In genomic region chr14:32426596-32427408, GRCh38 we compare ENCODE assay signal across 1 cellular context.
A peak's percentile ranks its signal among the peaks of the same experiment; 100 is the strongest.
TF ChIP-seq lines count a peak whose summit lies in the region.

No MANE protein-coding gene starts in this region.

TF ChIP-seq in HEK293, 187 proteins besides CTCF, POLR2A, EP300 and RAD21 (continued from another document):
- TF ChIP-seq ZNF692 (tag by site-specific recombination; IDR thresholded peaks at IDR 0.05), result 0 out of 2 replicates have a peak, but pooled peaks have one; percentile 9
- peak; percentile 87 for TF ChIP-seq ZNF549 (tag by site-specific recombination; IDR thresholded peaks at IDR 0.05)
